In the genomic region with DNA sequence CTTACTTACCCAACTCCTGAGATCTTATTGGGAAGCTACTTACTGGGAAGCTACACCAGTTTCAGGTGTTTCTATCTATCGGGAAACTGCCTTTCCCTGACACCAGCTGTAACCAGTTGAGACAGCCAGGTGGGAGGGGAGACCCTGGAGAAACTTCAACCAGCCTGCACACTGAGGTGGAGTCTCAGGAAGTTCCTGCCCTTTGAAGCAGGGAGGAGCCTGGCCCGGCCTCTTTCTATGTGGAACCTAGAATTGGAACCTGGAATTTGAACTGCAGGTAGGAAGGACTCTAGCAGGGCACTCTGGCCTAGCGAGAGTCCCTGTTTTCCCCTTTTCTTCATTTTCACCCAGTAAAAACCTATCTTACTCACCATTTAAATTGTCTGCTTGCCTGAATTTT, we compare ENCODE assay signal across 11 cellular contexts.
"Had no signal": no experiment of that assay in that cellular context is flagged by ENCODE, and none has a peak within 500 bp of the region (broad histone marks: within the 10 kb centered on the region; RNA-seq: fewer than 3 reads in every experiment).

No MANE protein-coding gene starts in this region.

- H3K36me3 ChIP-seq: adrenal gland, upper lobe of left lung had no signal

- H3K4me1 ChIP-seq: upper lobe of left lung had no signal

- DNase-seq: activated naive CD4-positive, alpha-beta T cell treated with anti-CD3 and anti-CD28 coated beads, Interleukin-2, amount 50 U/mL, for 16 hours; activated T-cell treated with anti-CD3 and anti-CD28 coated beads, Interleukin-2, amount 50 U/mL, for 1 hour; adrenal gland; effector memory CD8-positive, alpha-beta T cell; naive thymus-derived CD4-positive, alpha-beta T cell; nucleus accumbens; stimulated activated CD4-positive, alpha-beta T cell treated with anti-CD3 and anti-CD28 coated beads, Interleukin-12 subunit alpha, Interleukin-12 subunit beta, amount 100 ng/mL, for 4 hours; stimulated activated naive CD4-positive, alpha-beta T cell; substantia nigra; T-helper 2 cell had no signal

- H3K27ac ChIP-seq: adrenal gland, upper lobe of left lung had no signal

- H3K4me3 ChIP-seq: adrenal gland, upper lobe of left lung had no signal

- ATAC-seq: effector memory CD8-positive, alpha-beta T cell; naive thymus-derived CD4-positive, alpha-beta T cell had no signal

- H3K9me3 ChIP-seq: adrenal gland, upper lobe of left lung had no signal

- H3K27me3 ChIP-seq: adrenal gland, upper lobe of left lung had no signal
